Comparison of ENCODE assay signal across 28 cellular contexts in genomic region chr18:79438089-79438488, GRCh38. TPM values are rescaled to one million over a fixed set of nuclear protein-coding genes. Genes with fewer than 3 reads are reported as not detected.
DNase-seq lines count a peak whose midpoint lies in the region; ATAC-seq, FAIRE-seq and TF ChIP-seq lines count a peak whose summit lies in the region.
"Had no signal": no experiment of that assay in that cellular context is flagged by ENCODE, and none has a peak within 500 bp of the region (broad histone marks: within the 10 kb centered on the region; RNA-seq: fewer than 3 reads in every experiment).

No MANE protein-coding gene starts in this region.

- no peak for FAIRE-seq in kidney (lab: Jason Lieb, UNC)
- FAIRE-seq: pancreas had no signal

- no peaks in the 10 kb centered on the region for H3K36me3 ChIP-seq in kidney (ENCODE audit: control insufficient read depth in 1 of 2, insufficient read depth in 2 of 2, low read length in 2 of 2)
- H3K36me3 ChIP-seq: adrenal gland, brain microvascular endothelial cell, pancreas, transverse colon had no signal

- no peaks in the 10 kb centered on the region for H3K27me3 Mint-ChIP-seq in activated CD4-positive, alpha-beta memory T cell treated with anti-CD3 and anti-CD28 coated beads for 36 hours
- H3K27me3 Mint-ChIP-seq in activated CD4-positive, alpha-beta memory T cell treated with anti-CD3 and anti-CD28 coated beads, Interleukin-2, amount 10 ng/mL, durations not matched to agents 7 days and 5 days = no peaks in the 10 kb centered on the region
- H3K27me3 Mint-ChIP-seq in IgD-negative memory B cell = no peaks in the 10 kb centered on the region
- no peaks in the 10 kb centered on the region for H3K27me3 Mint-ChIP-seq in stimulated activated memory B cell treated with anti-CD40 and anti-IgM and Interleukin-4, amounts not matched to agents 10 μg/mL and 1 μg/mL and 100 μg/mL, for 72 hours
- H3K27me3 Mint-ChIP-seq: activated CD4-positive, alpha-beta T cell treated with anti-CD3 and anti-CD28 coated beads, Interleukin-2, amount 10 ng/mL, durations not matched to agents 7 days and 5 days had no signal

- H3K4me1 Mint-ChIP-seq in activated CD4-positive, alpha-beta memory T cell treated with anti-CD3 and anti-CD28 coated beads for 36 hours (ENCODE audit: low read depth) = peaks cover 57% of the 10 kb centered on the region
- peaks cover 17% of the 10 kb centered on the region for H3K4me1 Mint-ChIP-seq in activated CD4-positive, alpha-beta memory T cell treated with anti-CD3 and anti-CD28 coated beads, Interleukin-2, amount 10 ng/mL, durations not matched to agents 7 days and 5 days
- peaks cover 31 to 52% (median 33%) of the 10 kb centered on the region in 3 donors for H3K4me1 Mint-ChIP-seq in IgD-negative memory B cell
- H3K4me1 Mint-ChIP-seq in stimulated activated memory B cell treated with anti-CD40 and anti-IgM and Interleukin-4, amounts not matched to agents 10 μg/mL and 1 μg/mL and 100 μg/mL, for 72 hours = peaks cover 86% of the 10 kb centered on the region

- no peak overlapping the region for H3K9ac ChIP-seq in kidney (ENCODE audit: low read length in 2 of 2)

- POLR2A ChIA-PET in activated CD4-positive, alpha-beta memory T cell treated with anti-CD3 and anti-CD28 coated beads for 36 hours (lab: Charles Lee) = interaction anchor here (1.9 kb wide), 1 partner anchor 33 kb away, joined by 5 read pairs; no protein-coding TSS in a partner anchor
- POLR2A ChIA-PET in activated CD4-positive, alpha-beta memory T cell treated with anti-CD3 and anti-CD28 coated beads, Interleukin-2, amount 10 ng/mL, durations not matched to agents 7 days and 5 days (lab: Charles Lee) = no interaction called here

- H3K4me1 ChIP-seq in kidney (ENCODE audit: control insufficient read depth in 1 of 2, insufficient read depth in 1 of 2, low read depth in 1 of 2, low read length in 2 of 2) = peaks cover 3 to 18% of the 10 kb centered on the region in 2 donors
- H3K4me1 ChIP-seq: adrenal gland, pancreas had no signal

- TF ChIP-seq CTCF in kidney (IDR thresholded peaks at IDR 0.05; ENCODE audit: borderline replicate concordance, extremely low read depth, insufficient read depth) = no peak

- CTCF ChIA-PET in activated CD4-positive, alpha-beta memory T cell treated with anti-CD3 and anti-CD28 coated beads for 36 hours (lab: Charles Lee) = interaction anchor here (1.3 to 1.5 kb wide), 2 partner anchors 11 to 45 kb away, joined by 3 to 4 read pairs; no protein-coding TSS in a partner anchor
- CTCF ChIA-PET in activated CD4-positive, alpha-beta memory T cell treated with anti-CD3 and anti-CD28 coated beads, Interleukin-2, amount 10 ng/mL, durations not matched to agents 7 days and 5 days (lab: Charles Lee) = no interaction called here

- H3K4me3 Mint-ChIP-seq in activated CD4-positive, alpha-beta memory T cell treated with anti-CD3 and anti-CD28 coated beads for 36 hours = no peak overlapping the region
- H3K4me3 Mint-ChIP-seq in activated CD4-positive, alpha-beta memory T cell treated with anti-CD3 and anti-CD28 coated beads, Interleukin-2, amount 10 ng/mL, durations not matched to agents 7 days and 5 days = no peak overlapping the region
- H3K4me3 Mint-ChIP-seq in IgD-negative memory B cell = peak overlapping the region in 3 of 4 donors; percentile 33 to 89 (median 69)
- H3K4me3 Mint-ChIP-seq in stimulated activated memory B cell treated with anti-CD40 and anti-IgM and Interleukin-4, amounts not matched to agents 10 μg/mL and 1 μg/mL and 100 μg/mL, for 72 hours = no peak overlapping the region
- H3K4me3 Mint-ChIP-seq: activated CD4-positive, alpha-beta T cell treated with anti-CD3 and anti-CD28 coated beads, Interleukin-2, amount 10 ng/mL, durations not matched to agents 7 days and 5 days; T-helper 1 cell treated with Interleukin-12 subunit alpha and Interleukin-12 subunit beta and Interleukin-4 antibody, amounts not matched to agents 30 μg/mL and 1 μg/mL, for 36 hours had no signal

- no peak for ATAC-seq in stimulated activated memory B cell treated with anti-CD40 and anti-IgM and Interleukin-4, amounts not matched to agents 10 μg/mL and 1 μg/mL and 100 μg/mL, for 72 hours
- ATAC-seq in HG03135 (IDR thresholded peaks at IDR 0.05; ENCODE audit: unreplicated experiment) (no peak), GM19035 (IDR thresholded peaks at IDR 0.05; ENCODE audit: unreplicated experiment) (no peak), HG03280 (IDR thresholded peaks at IDR 0.05; ENCODE audit: unreplicated experiment) (no peak)
- ATAC-seq: pancreas, right cardiac atrium had no signal

- H3K36me3 Mint-ChIP-seq in activated CD4-positive, alpha-beta memory T cell treated with anti-CD3 and anti-CD28 coated beads for 36 hours = peaks cover 57% of the 10 kb centered on the region
- peaks cover 21% of the 10 kb centered on the region for H3K36me3 Mint-ChIP-seq in activated CD4-positive, alpha-beta memory T cell treated with anti-CD3 and anti-CD28 coated beads, Interleukin-2, amount 10 ng/mL, durations not matched to agents 7 days and 5 days (ENCODE audit: low read depth)
- peaks cover 2% of the 10 kb centered on the region for H3K36me3 Mint-ChIP-seq in IgD-negative memory B cell
- peaks cover 59% of the 10 kb centered on the region for H3K36me3 Mint-ChIP-seq in stimulated activated memory B cell treated with anti-CD40 and anti-IgM and Interleukin-4, amounts not matched to agents 10 μg/mL and 1 μg/mL and 100 μg/mL, for 72 hours

- H3K9me3 ChIP-seq in kidney (ENCODE audit: control insufficient read depth in 1 of 2, low read length in 2 of 2) = no peaks in the 10 kb centered on the region
- H3K9me3 ChIP-seq: adrenal gland, pancreas, transverse colon had no signal

- peak overlapping the region; percentile 65 to 74 for H3K27ac ChIP-seq in kidney (ENCODE audit: low read depth in 2 of 2, low read length in 2 of 2)
- H3K27ac ChIP-seq: adrenal gland, brain microvascular endothelial cell, HL-60, pancreas, transverse colon had no signal

- peak overlapping the region; percentile 18 for H3K27ac Mint-ChIP-seq in activated CD4-positive, alpha-beta memory T cell treated with anti-CD3 and anti-CD28 coated beads for 36 hours
- H3K27ac Mint-ChIP-seq in activated CD4-positive, alpha-beta memory T cell treated with anti-CD3 and anti-CD28 coated beads, Interleukin-2, amount 10 ng/mL, durations not matched to agents 7 days and 5 days = no peak overlapping the region
- peak overlapping the region; percentile 9 to 87 (median 73) for H3K27ac Mint-ChIP-seq in IgD-negative memory B cell
- H3K27ac Mint-ChIP-seq in stimulated activated memory B cell treated with anti-CD40 and anti-IgM and Interleukin-4, amounts not matched to agents 10 μg/mL and 1 μg/mL and 100 μg/mL, for 72 hours = peak overlapping the region; percentile 54
- H3K27ac Mint-ChIP-seq: activated T-helper 2 cell treated with anti-CD3 and anti-CD28 coated beads, Interferon-gamma antibody, Interleukin-2, Interleukin-4, amounts not matched to agents 10 μg/mL and 5 μg/mL and 100 μg/mL, durations not matched to agents 14 hours and 24 hours and 36 hours; T-helper 1 cell treated with Interleukin-12 subunit alpha and Interleukin-12 subunit beta and Interleukin-4 antibody, amounts not matched to agents 30 μg/mL and 1 μg/mL, for 36 hours had no signal

- DNase-seq in activated CD4-positive, alpha-beta memory T cell treated with anti-CD3 and anti-CD28 coated beads for 36 hours = no peak
- no peak for DNase-seq in activated CD4-positive, alpha-beta memory T cell treated with anti-CD3 and anti-CD28 coated beads, Interleukin-2, amount 10 ng/mL, durations not matched to agents 7 days and 5 days
- DNase-seq in kidney = no peak
- DNase-seq: 8988T; activated CD4-positive, alpha-beta T cell treated with anti-CD3 and anti-CD28 coated beads, Interleukin-2, amount 10 ng/mL, durations not matched to agents 7 days and 5 days; brain microvascular endothelial cell; DMS79; effector CD4-positive, alpha-beta T cell; foreskin fibroblast; GF-D8; HCEC 1CT; mesenchymal stem cell; NCI-H1048; NCI-H187 treated with DMSO at 0.1 percent for 48 hours; NCI-H526 treated with DMSO at 0.1 percent for 48 hours; pancreas; right cardiac atrium; stimulated activated CD4-positive, alpha-beta T cell treated with anti-CD3 and anti-CD28 coated beads, Interleukin-12 subunit alpha, Interleukin-12 subunit beta, amount 100 ng/mL, for 4 hours; transverse colon had no signal

- no peaks in the 10 kb centered on the region for H3K9me3 Mint-ChIP-seq in activated CD4-positive, alpha-beta memory T cell treated with anti-CD3 and anti-CD28 coated beads for 36 hours
- H3K9me3 Mint-ChIP-seq in activated CD4-positive, alpha-beta memory T cell treated with anti-CD3 and anti-CD28 coated beads, Interleukin-2, amount 10 ng/mL, durations not matched to agents 7 days and 5 days = no peaks in the 10 kb centered on the region
- no peaks in the 10 kb centered on the region for H3K9me3 Mint-ChIP-seq in IgD-negative memory B cell
- H3K9me3 Mint-ChIP-seq in stimulated activated memory B cell treated with anti-CD40 and anti-IgM and Interleukin-4, amounts not matched to agents 10 μg/mL and 1 μg/mL and 100 μg/mL, for 72 hours = no peaks in the 10 kb centered on the region
- H3K9me3 Mint-ChIP-seq: activated CD4-positive, alpha-beta T cell treated with anti-CD3 and anti-CD28 coated beads, Interleukin-2, amount 10 ng/mL, durations not matched to agents 7 days and 5 days; activated T-helper 2 cell treated with anti-CD3 and anti-CD28 coated beads, Interferon-gamma antibody, Interleukin-2, Interleukin-4, amounts not matched to agents 10 μg/mL and 5 μg/mL and 100 μg/mL, durations not matched to agents 14 hours and 24 hours and 36 hours; T-helper 1 cell treated with Interleukin-12 subunit alpha and Interleukin-12 subunit beta and Interleukin-4 antibody, amounts not matched to agents 30 μg/mL and 1 μg/mL, for 36 hours had no signal

- no peak overlapping the region for H3K4me3 ChIP-seq in kidney (ENCODE audit: low read length in 2 of 2)
- H3K4me3 ChIP-seq: adrenal gland, pancreas, transverse colon had no signal

- intact Hi-C loops in activated CD4-positive, alpha-beta memory T cell treated with anti-CD3 and anti-CD28 coated beads for 36 hours (cut with micrococcal nuclease) = no loop called here
- intact Hi-C loops in kidney (cut with DNase I) = no loop called here

RNA-seq across cellular contexts. Expression of gene NFATC1, which starts 42.4 kb away (rescaled TPM):
- total RNA-seq in activated CD4-positive, alpha-beta memory T cell treated with anti-CD3 and anti-CD28 coated beads for 36 hours = 10 to 100 TPM; 83.7 to 85.4 TPM
- total RNA-seq in activated CD4-positive, alpha-beta memory T cell treated with anti-CD3 and anti-CD28 coated beads, Interleukin-2, amount 10 ng/mL, durations not matched to agents 7 days and 5 days = 10 to 100 TPM; 43.8 to 44.5 TPM
- polyA plus RNA-seq in IgD-negative memory B cell (63.2 TPM), kidney (ENCODE audit: insufficient read depth, low read depth, low replicate concordance) (4.3 TPM)
- 17.2 TPM for total RNA-seq in kidney

Comparison
In these comparisons a context has a peak if more than half of its experiments do, and no peak if none do; other contexts are left out.
1. H3K4me3 Mint-ChIP-seq: peak in IgD-negative memory B cell (3 of 4); none in activated CD4-positive, alpha-beta memory T cell treated with anti-CD3 and anti-CD28 coated beads for 36 hours (single experiment), activated CD4-positive, alpha-beta memory T cell treated with anti-CD3 and anti-CD28 coated beads, Interleukin-2, amount 10 ng/mL, durations not matched to agents 7 days and 5 days (single experiment) and stimulated activated memory B cell treated with anti-CD40 and anti-IgM and Interleukin-4, amounts not matched to agents 10 μg/mL and 1 μg/mL and 100 μg/mL, for 72 hours (single experiment).